1 cellular context compared by ENCODE assay signal in genomic region chr16:1180772-1181714, GRCh38.
A peak's percentile ranks its signal among the peaks of the same experiment; 100 is the strongest.
TF ChIP-seq lines count a peak whose summit lies in the region.

No MANE protein-coding gene starts in this region.

TF ChIP-seq in HEK293, 187 proteins besides CTCF, POLR2A, EP300 and RAD21 (continued from another document):
- TF ChIP-seq PBX3 (CRISPR knock-in tag; IDR thresholded peaks at IDR 0.05), result no peak
- TF ChIP-seq ZNF350 (tag by site-specific recombination; IDR thresholded peaks at IDR 0.05), result no peak
- TF ChIP-seq KLF17 (tag by site-specific recombination; IDR thresholded peaks at IDR 0.05), result peak; percentile 94
- no peak for TF ChIP-seq ZBTB1 (tag by site-specific recombination; IDR thresholded peaks at IDR 0.05)
- no peak for TF ChIP-seq ZNF248 (tag by site-specific recombination; IDR thresholded peaks at IDR 0.05)
- TF ChIP-seq ZNF473 (tag by site-specific recombination; IDR thresholded peaks at IDR 0.05), result no peak
- TF ChIP-seq ZNF600 (tag by site-specific recombination; IDR thresholded peaks at IDR 0.05), result no peak
- TF ChIP-seq ZIC2 (tag by site-specific recombination; IDR thresholded peaks at IDR 0.05), result peak; percentile 29; the same call in 1 of the 2 replicates
- peak; percentile 70; the same call in 1 of the 2 replicates for TF ChIP-seq KLF1 (tag by site-specific recombination; IDR thresholded peaks at IDR 0.05)
- peak; percentile 99 for TF ChIP-seq ZNF391 (tag by site-specific recombination; IDR thresholded peaks at IDR 0.05; ENCODE audit: borderline replicate concordance, low read depth)
- no peak for TF ChIP-seq ZNF704 (tag by site-specific recombination; IDR thresholded peaks at IDR 0.05)
- TF ChIP-seq HOXA7 (CRISPR knock-in tag; IDR thresholded peaks at IDR 0.05; ENCODE audit: borderline replicate concordance), result no peak
- no peak for TF ChIP-seq ZBTB11 (tag by site-specific recombination; conservative IDR thresholded peaks at IDR 0.05; ENCODE audit: low read depth)
- no peak for TF ChIP-seq ZNF26 (tag by site-specific recombination; IDR thresholded peaks at IDR 0.05)
- TF ChIP-seq ZNF174 (tag by site-specific recombination; IDR thresholded peaks at IDR 0.05), result no peak
- no peak for TF ChIP-seq ZNF449 (tag by site-specific recombination; IDR thresholded peaks at IDR 0.05)
- TF ChIP-seq ZNF48 (tag by site-specific recombination; IDR thresholded peaks at IDR 0.05), result no peak
- no peak for TF ChIP-seq ZNF558 (tag by site-specific recombination; IDR thresholded peaks at IDR 0.05)
- TF ChIP-seq YY2 (tag by site-specific recombination; IDR thresholded peaks at IDR 0.05), result no peak
